28 cellular contexts compared by ENCODE assay signal in genomic region chr13:75161804-75162203, GRCh38.
"Had no signal": no experiment of that assay in that cellular context is flagged by ENCODE, and none has a peak within 500 bp of the region (broad histone marks: within the 10 kb centered on the region; RNA-seq: fewer than 3 reads in every experiment).

No MANE protein-coding gene starts in this region.

- H3K4me3 ChIP-seq: dorsolateral prefrontal cortex, gastroesophageal sphincter, heart left ventricle, hepatocyte, left ventricle myocardium inferior, lower lobe of right lung, pancreas, right lobe of liver, suprapubic skin, transverse colon, vagina had no signal

- H2AFZ ChIP-seq: hepatocyte had no signal

- H3K27ac Mint-ChIP-seq: immature natural killer cell; natural killer cell; stimulated activated naive CD8-positive, alpha-beta T cell treated with anti-CD3 and anti-CD28 coated beads, Interleukin-15, amount 100 ng/mL, for 72 hours had no signal

- ATAC-seq: esophagus mucosa; gastroesophageal sphincter; heart left ventricle; left colon; lower lobe of right lung; natural killer cell; pancreas; right lobe of liver; stimulated activated naive CD8-positive, alpha-beta T cell treated with anti-CD3 and anti-CD28 coated beads, Interleukin-15, amount 100 ng/mL, for 72 hours had no signal

- FAIRE-seq: colon, pancreas, small intestine had no signal

- H3K79me2 ChIP-seq: hepatocyte had no signal

- H3K27me3 ChIP-seq: dorsolateral prefrontal cortex, gastroesophageal sphincter, heart left ventricle, hepatocyte, neutrophil, pancreas, right lobe of liver, suprapubic skin, transverse colon, vagina had no signal

- H3K36me3 ChIP-seq: gastroesophageal sphincter, heart left ventricle, left ventricle myocardium inferior, lower lobe of right lung, neutrophil, pancreas, right lobe of liver, suprapubic skin, transverse colon, vagina had no signal

- H3K4me1 ChIP-seq: gastroesophageal sphincter, heart left ventricle, left ventricle myocardium inferior, lower lobe of right lung, pancreas, suprapubic skin, transverse colon, vagina had no signal

- H3K27ac ChIP-seq: dorsolateral prefrontal cortex, epithelial cell of prostate, gastroesophageal sphincter, heart left ventricle, hepatocyte, left ventricle myocardium inferior, lower lobe of right lung, neutrophil, pancreas, right lobe of liver, suprapubic skin, transverse colon, vagina had no signal

- H3K4me1 Mint-ChIP-seq: immature natural killer cell; natural killer cell; stimulated activated naive CD8-positive, alpha-beta T cell treated with anti-CD3 and anti-CD28 coated beads, Interleukin-15, amount 100 ng/mL, for 72 hours had no signal

- H3K9me3 Mint-ChIP-seq: stimulated activated naive CD8-positive, alpha-beta T cell treated with anti-CD3 and anti-CD28 coated beads, Interleukin-15, amount 100 ng/mL, for 72 hours had no signal

- DNase-seq: dorsolateral prefrontal cortex; effector CD4-positive, alpha-beta T cell; foreskin fibroblast; heart left ventricle; immature natural killer cell; islet precursor cell; kidney glomerular epithelial cell; left colon; left ventricle myocardium inferior; lower lobe of right lung; natural killer cell; pancreas; right lobe of liver; small intestine; stimulated activated CD4-positive, alpha-beta T cell treated with anti-CD3 and anti-CD28 coated beads, Interleukin-15, amount 100 ng/mL, for 24 hours; stimulated activated CD4-positive, alpha-beta T cell treated with anti-CD3 and anti-CD28 coated beads, Interleukin-2, amount 100 ng/mL, for 48 hours; stimulated activated CD8-positive, alpha-beta memory T cell treated with anti-CD3 and anti-CD28 coated beads, Interleukin-4, amount 100 ng/mL, for 48 hours; stimulated activated naive CD4-positive, alpha-beta T cell; stimulated activated naive CD8-positive, alpha-beta T cell treated with anti-CD3 and anti-CD28 coated beads, Interleukin-15, amount 100 ng/mL, for 72 hours; transverse colon had no signal

- H3K4me2 ChIP-seq: hepatocyte had no signal

- H3K9me3 ChIP-seq: gastroesophageal sphincter, lower lobe of right lung, neutrophil, pancreas, right lobe of liver, suprapubic skin, transverse colon, vagina had no signal

- H3K4me3 Mint-ChIP-seq: immature natural killer cell; natural killer cell; stimulated activated naive CD8-positive, alpha-beta T cell treated with anti-CD3 and anti-CD28 coated beads, Interleukin-15, amount 100 ng/mL, for 72 hours had no signal

- H3K36me3 Mint-ChIP-seq: immature natural killer cell, natural killer cell had no signal
